In genomic region chr12:6345319-6346071, GRCh38 we compare ENCODE assay signal across 8 cellular contexts. TPM values are rescaled to one million over a fixed set of nuclear protein-coding genes. Genes with fewer than 3 reads are reported as not detected.
A peak's percentile ranks its signal among the peaks of the same experiment; 100 is the strongest.
DNase-seq lines count a peak whose midpoint lies in the region; ATAC-seq lines count a peak whose summit lies in the region.

No MANE protein-coding gene starts in this region.

- DNase-seq in activated naive CD4-positive, alpha-beta T cell treated with anti-CD3 and anti-CD28 coated beads for 36 hours: peak; percentile 81
- no peak for DNase-seq in activated naive CD4-positive, alpha-beta T cell treated with anti-CD3 and anti-CD28 coated beads, Interleukin-2, amount 50 U/mL, for 16 hours
- DNase-seq in activated T-cell treated with anti-CD3 and anti-CD28 coated beads, Interleukin-2, amount 50 U/mL, for 4 hours: peak; percentile 45
- DNase-seq in glomerular endothelial cell (ENCODE audit: extremely low read depth, low read depth, low spot score) (peak; percentile 87), NCI-H2107 treated with DMSO at 0.1 percent for 48 hours (lab: John Stamatoyannopoulos, UW; ENCODE audit: unreplicated experiment) (no peak)
- no peak for DNase-seq in stimulated activated effector memory CD8-positive, alpha-beta T cell treated with anti-CD3 and anti-CD28 coated beads, Interleukin-12 subunit alpha, Interleukin-12 subunit beta, amount 100 ng/mL, for 72 hours (ENCODE audit: low spot score in 2 of 2)

- H3K4me1 Mint-ChIP-seq in activated naive CD4-positive, alpha-beta T cell treated with anti-CD3 and anti-CD28 coated beads for 36 hours (ENCODE audit: low read depth): peaks cover 47% of the 10 kb centered on the region
- peaks cover 48% of the 10 kb centered on the region for H3K4me1 Mint-ChIP-seq in activated T-cell treated with anti-CD3 and anti-CD28 coated beads, Interleukin-2, amount 50 U/mL, for 4 hours (ENCODE audit: low read depth)
- peaks cover 56% of the 10 kb centered on the region for H3K4me1 Mint-ChIP-seq in stimulated activated effector memory CD8-positive, alpha-beta T cell treated with anti-CD3 and anti-CD28 coated beads, Interleukin-12 subunit alpha, Interleukin-12 subunit beta, amount 100 ng/mL, for 72 hours

- H3K27ac Mint-ChIP-seq in activated naive CD4-positive, alpha-beta T cell treated with anti-CD3 and anti-CD28 coated beads for 36 hours: peak overlapping the region; percentile 33
- peak overlapping the region; percentile 83 for H3K27ac Mint-ChIP-seq in stimulated activated effector memory CD8-positive, alpha-beta T cell treated with anti-CD3 and anti-CD28 coated beads, Interleukin-12 subunit alpha, Interleukin-12 subunit beta, amount 100 ng/mL, for 72 hours

- H3K4me3 Mint-ChIP-seq in activated naive CD4-positive, alpha-beta T cell treated with anti-CD3 and anti-CD28 coated beads for 36 hours: peak overlapping the region; percentile 22
- H3K4me3 Mint-ChIP-seq in activated T-cell treated with anti-CD3 and anti-CD28 coated beads, Interleukin-2, amount 50 U/mL, for 4 hours: no peak overlapping the region
- H3K4me3 Mint-ChIP-seq in stimulated activated effector memory CD8-positive, alpha-beta T cell treated with anti-CD3 and anti-CD28 coated beads, Interleukin-12 subunit alpha, Interleukin-12 subunit beta, amount 100 ng/mL, for 72 hours: peak overlapping the region; percentile 65

- H3K27me3 Mint-ChIP-seq in activated naive CD4-positive, alpha-beta T cell treated with anti-CD3 and anti-CD28 coated beads for 36 hours (ENCODE audit: low read depth): no peaks in the 10 kb centered on the region
- peaks cover 4% of the 10 kb centered on the region for H3K27me3 Mint-ChIP-seq in activated T-cell treated with anti-CD3 and anti-CD28 coated beads, Interleukin-2, amount 50 U/mL, for 4 hours (ENCODE audit: low read depth)

- peak; percentile 54 to 56 for ATAC-seq in activated T-cell treated with anti-CD3 and anti-CD28 coated beads, Interleukin-2, amount 50 U/mL, for 4 hours
- peak; percentile 88 for ATAC-seq in stimulated activated effector memory CD8-positive, alpha-beta T cell treated with anti-CD3 and anti-CD28 coated beads, Interleukin-12 subunit alpha, Interleukin-12 subunit beta, amount 100 ng/mL, for 72 hours
- ATAC-seq in GM21360 (IDR thresholded peaks at IDR 0.05; ENCODE audit: unreplicated experiment) (no peak), GM21717 (IDR thresholded peaks at IDR 0.05; ENCODE audit: unreplicated experiment) (no peak)

- no peaks in the 10 kb centered on the region for H3K9me3 Mint-ChIP-seq in activated naive CD4-positive, alpha-beta T cell treated with anti-CD3 and anti-CD28 coated beads for 36 hours
- H3K9me3 Mint-ChIP-seq in activated T-cell treated with anti-CD3 and anti-CD28 coated beads, Interleukin-2, amount 50 U/mL, for 4 hours: no peaks in the 10 kb centered on the region
- no peaks in the 10 kb centered on the region for H3K9me3 Mint-ChIP-seq in stimulated activated effector memory CD8-positive, alpha-beta T cell treated with anti-CD3 and anti-CD28 coated beads, Interleukin-12 subunit alpha, Interleukin-12 subunit beta, amount 100 ng/mL, for 72 hours

- intact Hi-C loops in activated naive CD4-positive, alpha-beta T cell treated with anti-CD3 and anti-CD28 coated beads for 36 hours (cut with micrococcal nuclease): loop anchor here (1.0 kb wide), 2 partner anchors 9 to 22 kb away; no protein-coding TSS in a partner anchor

- peaks cover 5% of the 10 kb centered on the region for H3K36me3 Mint-ChIP-seq in activated naive CD4-positive, alpha-beta T cell treated with anti-CD3 and anti-CD28 coated beads for 36 hours (ENCODE audit: low read depth)
- H3K36me3 Mint-ChIP-seq in activated T-cell treated with anti-CD3 and anti-CD28 coated beads, Interleukin-2, amount 50 U/mL, for 4 hours (ENCODE audit: insufficient read depth): no peaks in the 10 kb centered on the region
- peaks cover 8% of the 10 kb centered on the region for H3K36me3 Mint-ChIP-seq in stimulated activated effector memory CD8-positive, alpha-beta T cell treated with anti-CD3 and anti-CD28 coated beads, Interleukin-12 subunit alpha, Interleukin-12 subunit beta, amount 100 ng/mL, for 72 hours

- CTCF ChIA-PET in activated naive CD4-positive, alpha-beta T cell treated with anti-CD3 and anti-CD28 coated beads for 36 hours (lab: Charles Lee): interaction anchor here (0.6 to 1.9 kb wide), 15 partner anchors 9 to 273 kb away, joined by 3 to 12 read pairs (median 3); no protein-coding TSS in a partner anchor

RNA-seq across cellular contexts. Expression of gene TNFRSF1A, which starts 3.6 kb away (rescaled TPM):
- 10 to 100 TPM; 38.1 to 41.3 TPM for total RNA-seq in activated naive CD4-positive, alpha-beta T cell treated with anti-CD3 and anti-CD28 coated beads for 36 hours
- total RNA-seq in activated T-cell treated with anti-CD3 and anti-CD28 coated beads, Interleukin-2, amount 50 U/mL, for 4 hours: 10 to 100 TPM; 28.0 to 34.5 (median 33.0) TPM
- 204 and 214 TPM in 2 replicates for total RNA-seq in glomerular endothelial cell

RNA-seq across cellular contexts. Expression of gene SCNN1A, which starts 29.9 kb away (rescaled TPM):
- total RNA-seq in activated naive CD4-positive, alpha-beta T cell treated with anti-CD3 and anti-CD28 coated beads for 36 hours: under 1 TPM; 0.20 to 0.67 TPM
- total RNA-seq in activated T-cell treated with anti-CD3 and anti-CD28 coated beads, Interleukin-2, amount 50 U/mL, for 4 hours: under 1 TPM; 0.05 to 0.84 (median 0.15) TPM
- total RNA-seq in glomerular endothelial cell: 0.24 TPM in 1 of 2 replicates, not detected in the other

RNA-seq across cellular contexts. Expression of gene PLEKHG6, which starts 35.0 kb away (rescaled TPM):
- total RNA-seq in activated naive CD4-positive, alpha-beta T cell treated with anti-CD3 and anti-CD28 coated beads for 36 hours: not detected
- total RNA-seq in activated T-cell treated with anti-CD3 and anti-CD28 coated beads, Interleukin-2, amount 50 U/mL, for 4 hours: not detected
- not detected in 2 replicates for total RNA-seq in glomerular endothelial cell

RNA-seq across cellular contexts. Expression of gene LTBR, which starts 38.5 kb away (rescaled TPM):
- 1 to 10 TPM; 2.1 to 3.1 TPM for total RNA-seq in activated naive CD4-positive, alpha-beta T cell treated with anti-CD3 and anti-CD28 coated beads for 36 hours
- 1 to 10 TPM; 1.0 to 2.8 (median 1.3) TPM for total RNA-seq in activated T-cell treated with anti-CD3 and anti-CD28 coated beads, Interleukin-2, amount 50 U/mL, for 4 hours
- 177 and 186 TPM in 2 replicates for total RNA-seq in glomerular endothelial cell

Comparison
In these comparisons a context has a peak if more than half of its experiments do, and no peak if none do; other contexts are left out.
1. DNase-seq: peak in activated naive CD4-positive, alpha-beta T cell treated with anti-CD3 and anti-CD28 coated beads for 36 hours (single experiment), activated T-cell treated with anti-CD3 and anti-CD28 coated beads, Interleukin-2, amount 50 U/mL, for 4 hours (single experiment) and glomerular endothelial cell (single experiment); none in activated naive CD4-positive, alpha-beta T cell treated with anti-CD3 and anti-CD28 coated beads, Interleukin-2, amount 50 U/mL, for 16 hours (single experiment), stimulated activated effector memory CD8-positive, alpha-beta T cell treated with anti-CD3 and anti-CD28 coated beads, Interleukin-12 subunit alpha, Interleukin-12 subunit beta, amount 100 ng/mL, for 72 hours (0 of 2) and NCI-H2107 treated with DMSO at 0.1 percent for 48 hours (single experiment).
2. ATAC-seq: peak in activated T-cell treated with anti-CD3 and anti-CD28 coated beads, Interleukin-2, amount 50 U/mL, for 4 hours (2 of 2) and stimulated activated effector memory CD8-positive, alpha-beta T cell treated with anti-CD3 and anti-CD28 coated beads, Interleukin-12 subunit alpha, Interleukin-12 subunit beta, amount 100 ng/mL, for 72 hours (single experiment); none in GM21360 (single experiment) and GM21717 (single experiment).